ENCODE assay signal across 1 cellular context in genomic region chr16:68235105-68235881, GRCh38.
TF ChIP-seq lines count a peak whose summit lies in the region.

No MANE protein-coding gene starts in this region.

TF ChIP-seq in WTC11, 78 proteins besides CTCF, POLR2A, EP300 and RAD21 (continued from another document and continues in another):
- no peak for TF ChIP-seq FOXP4 (CRISPR knock-in tag; IDR thresholded peaks at IDR 0.05)
- TF ChIP-seq MYBL2 (CRISPR knock-in tag; IDR thresholded peaks at IDR 0.05), result peak; percentile 62; the same call in 1 of the 2 replicates
- no peak for TF ChIP-seq HMGA2 (CRISPR knock-in tag; IDR thresholded peaks at IDR 0.05)
- TF ChIP-seq ERG (CRISPR knock-in tag; IDR thresholded peaks at IDR 0.05), result no peak
- no peak for TF ChIP-seq ZNF671 (CRISPR knock-in tag; IDR thresholded peaks at IDR 0.05)
- TF ChIP-seq SOX15 (CRISPR knock-in tag; IDR thresholded peaks at IDR 0.05), result no peak
- peak; percentile 48; the same call in 1 of the 2 replicates for TF ChIP-seq HMGXB4 (CRISPR knock-in tag; IDR thresholded peaks at IDR 0.05)
- TF ChIP-seq ZNF425 (CRISPR knock-in tag; conservative IDR thresholded peaks at IDR 0.05), result no peak
- no peak for TF ChIP-seq FOXP1 (CRISPR knock-in tag; IDR thresholded peaks at IDR 0.05; ENCODE audit: borderline replicate concordance)
- no peak for TF ChIP-seq JAZF1 (CRISPR knock-in tag; IDR thresholded peaks at IDR 0.05)
- TF ChIP-seq ZNF219 (CRISPR knock-in tag; IDR thresholded peaks at IDR 0.05; ENCODE audit: borderline replicate concordance), result no peak; the same call in 1 of the 2 replicates
- TF ChIP-seq NR2C2 (CRISPR knock-in tag; IDR thresholded peaks at IDR 0.05), result no peak
- TF ChIP-seq OVOL2 (CRISPR knock-in tag; IDR thresholded peaks at IDR 0.05; ENCODE audit: borderline replicate concordance), result no peak
- no peak for TF ChIP-seq ZSCAN18 (CRISPR knock-in tag; IDR thresholded peaks at IDR 0.05)
- TF ChIP-seq RELA (CRISPR knock-in tag; IDR thresholded peaks at IDR 0.05; ENCODE audit: borderline replicate concordance), result 0 out of 2 replicates have a peak, but pooled peaks have one; percentile 21
- no peak for TF ChIP-seq CREB1 (CRISPR knock-in tag; IDR thresholded peaks at IDR 0.05)
- TF ChIP-seq ELF4 (CRISPR knock-in tag; IDR thresholded peaks at IDR 0.05; ENCODE audit: low read depth), result no peak
- no peak for TF ChIP-seq PREB (CRISPR knock-in tag; IDR thresholded peaks at IDR 0.05; ENCODE audit: borderline replicate concordance)
- peak; percentile 30 for TF ChIP-seq MAX (CRISPR knock-in tag; IDR thresholded peaks at IDR 0.05)
- TF ChIP-seq MLX (CRISPR knock-in tag; IDR thresholded peaks at IDR 0.05), result no peak
- TF ChIP-seq ZMAT4 (CRISPR knock-in tag; IDR thresholded peaks at IDR 0.05), result no peak
- 0 out of 2 replicates have a peak, but pooled peaks have one; percentile 33 for TF ChIP-seq FOXK1 (CRISPR knock-in tag; IDR thresholded peaks at IDR 0.05)
- TF ChIP-seq AR (CRISPR knock-in tag; IDR thresholded peaks at IDR 0.05), result no peak
- TF ChIP-seq GRHL2 (CRISPR knock-in tag; IDR thresholded peaks at IDR 0.05; ENCODE audit: insufficient replicate concordance, severe bottlenecking), result no peak
- no peak for TF ChIP-seq ZNF317 (CRISPR knock-in tag; IDR thresholded peaks at IDR 0.05; ENCODE audit: borderline replicate concordance, low read depth)
- TF ChIP-seq CDX4 (CRISPR knock-in tag; IDR thresholded peaks at IDR 0.05; ENCODE audit: borderline replicate concordance), result no peak
- TF ChIP-seq PRDM15 (CRISPR knock-in tag; IDR thresholded peaks at IDR 0.05), result no peak
- no peak for TF ChIP-seq NFYB (CRISPR knock-in tag; conservative IDR thresholded peaks at IDR 0.05; ENCODE audit: low read depth)
- no peak for TF ChIP-seq SMAD3 (CRISPR knock-in tag; IDR thresholded peaks at IDR 0.05; ENCODE audit: borderline replicate concordance)
- TF ChIP-seq ZNF423 (CRISPR knock-in tag; IDR thresholded peaks at IDR 0.05), result no peak
- TF ChIP-seq NFATC4 (CRISPR knock-in tag; IDR thresholded peaks at IDR 0.05), result no peak
- no peak for TF ChIP-seq ZBTB43 (CRISPR knock-in tag; IDR thresholded peaks at IDR 0.05)
- no peak; the same call in 1 of the 2 replicates for TF ChIP-seq ESRRA (CRISPR knock-in tag; IDR thresholded peaks at IDR 0.05; ENCODE audit: borderline replicate concordance)
- no peak for TF ChIP-seq TCF7 (CRISPR knock-in tag; IDR thresholded peaks at IDR 0.05; ENCODE audit: low read depth)
- TF ChIP-seq ZNF121 (CRISPR knock-in tag; IDR thresholded peaks at IDR 0.05), result no peak
- TF ChIP-seq ZNF138 (CRISPR knock-in tag; conservative IDR thresholded peaks at IDR 0.05), result no peak
- TF ChIP-seq FOXJ3 (CRISPR knock-in tag; IDR thresholded peaks at IDR 0.05; ENCODE audit: borderline replicate concordance), result no peak
